ENCODE assay signal across 10 cellular contexts in the genomic region with DNA sequence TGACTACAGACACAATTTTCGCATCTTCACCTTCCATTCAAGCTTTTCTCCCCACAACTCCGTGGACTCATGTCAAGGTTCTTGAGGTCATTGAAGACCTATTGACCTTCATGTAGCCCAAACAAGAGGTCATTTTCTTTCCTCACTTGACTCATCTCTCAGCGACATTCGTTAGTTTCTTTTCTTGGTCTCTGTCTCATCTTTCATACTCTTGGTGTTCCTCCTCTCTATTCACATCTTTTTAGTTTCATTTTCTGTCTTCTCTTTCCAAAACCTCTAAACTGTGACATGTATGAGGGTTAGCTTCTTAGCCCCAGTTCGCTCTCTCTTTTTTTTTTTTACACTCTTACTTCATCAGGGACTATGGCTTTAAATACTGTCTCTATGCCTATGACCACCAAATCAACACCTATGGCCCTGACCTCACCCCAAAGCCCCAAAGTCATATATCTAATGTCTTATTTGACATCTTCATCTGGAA.
A peak's percentile ranks its signal among the peaks of the same experiment; 100 is the strongest.
DNase-seq lines count a peak whose midpoint lies in the region; ATAC-seq and TF ChIP-seq lines count a peak whose summit lies in the region.
"Had no signal": no experiment of that assay in that cellular context is flagged by ENCODE, and none has a peak within 500 bp of the region (broad histone marks: within the 10 kb centered on the region; RNA-seq: fewer than 3 reads in every experiment).

No MANE protein-coding gene starts in this region.

- DNase-seq in activated CD4-positive, alpha-beta T cell treated with anti-CD3 and anti-CD28 coated beads, Interleukin-2, amount 10 ng/mL, durations not matched to agents 7 days and 5 days = no peak
- DNase-seq in activated CD4-positive, alpha-beta T cell treated with anti-CD3 and anti-CD28 coated beads for 48 hours = no peak
- no peak for DNase-seq in sciatic nerve (ENCODE audit: low spot score)
- DNase-seq in NCI-H2107 (lab: John Stamatoyannopoulos, UW) = no peak
- no peak for DNase-seq in stimulated activated CD4-positive, alpha-beta T cell treated with anti-CD3 and anti-CD28 coated beads, Interleukin-2, amount 100 ng/mL, for 48 hours
- DNase-seq: activated gamma-delta T cell treated with Interleukin-2 at 50 U/mL for 16 hours had no signal

- peak overlapping the region; percentile 72 for H2AFZ ChIP-seq in Loucy (ENCODE audit: low read length)

- peak overlapping the region; percentile 65 for H3K4me3 Mint-ChIP-seq in activated CD4-positive, alpha-beta T cell treated with anti-CD3 and anti-CD28 coated beads, Interleukin-2, amount 10 ng/mL, durations not matched to agents 7 days and 5 days
- H3K4me3 Mint-ChIP-seq in stimulated activated memory B cell treated with anti-CD40 and anti-IgM and Interleukin-4, amounts not matched to agents 10 μg/mL and 1 μg/mL and 100 μg/mL, for 72 hours = peak overlapping the region; percentile 61
- H3K4me3 Mint-ChIP-seq: neural crest cell had no signal

- H3K27me3 ChIP-seq in Loucy (ENCODE audit: insufficient read depth, low read length, poor library complexity, severe bottlenecking) = no peaks in the 10 kb centered on the region

- H3K9ac ChIP-seq in Loucy (ENCODE audit: low read depth, low read length, poor library complexity, severe bottlenecking) = no peak overlapping the region

- peaks cover 24% of the 10 kb centered on the region for H3K36me3 Mint-ChIP-seq in activated CD4-positive, alpha-beta T cell treated with anti-CD3 and anti-CD28 coated beads, Interleukin-2, amount 10 ng/mL, durations not matched to agents 7 days and 5 days (ENCODE audit: low read depth)
- H3K36me3 Mint-ChIP-seq in stimulated activated memory B cell treated with anti-CD40 and anti-IgM and Interleukin-4, amounts not matched to agents 10 μg/mL and 1 μg/mL and 100 μg/mL, for 72 hours = peaks cover 7% of the 10 kb centered on the region

- H4K20me1 ChIP-seq in Loucy (ENCODE audit: insufficient read depth, low read length, poor library complexity, severe bottlenecking) = no peaks in the 10 kb centered on the region

- no peak for TF ChIP-seq CTCF in Loucy (conservative IDR thresholded peaks at IDR 0.05; ENCODE audit: low read length)

- peaks cover 12% of the 10 kb centered on the region; the same call in 1 of the 2 replicates for H3K9me3 ChIP-seq in Loucy (ENCODE audit: insufficient read depth, low read depth, low read length)

- H3F3A ChIP-seq in Loucy (ENCODE audit: low read depth) = peaks cover 3% of the 10 kb centered on the region; the same call in 1 of the 2 replicates

- H3K4me2 ChIP-seq in Loucy (ENCODE audit: low read depth, low read length, poor library complexity, severe bottlenecking) = peak overlapping the region; percentile 29

- H3K36me3 ChIP-seq in Loucy (ENCODE audit: insufficient read depth, low read length) = no peaks in the 10 kb centered on the region

- intact Hi-C loops in sciatic nerve (cut with DNase I) = no loop called here

- peaks cover 24% of the 10 kb centered on the region for H3K4me1 Mint-ChIP-seq in activated CD4-positive, alpha-beta T cell treated with anti-CD3 and anti-CD28 coated beads, Interleukin-2, amount 10 ng/mL, durations not matched to agents 7 days and 5 days
- peaks cover 14% of the 10 kb centered on the region for H3K4me1 Mint-ChIP-seq in stimulated activated memory B cell treated with anti-CD40 and anti-IgM and Interleukin-4, amounts not matched to agents 10 μg/mL and 1 μg/mL and 100 μg/mL, for 72 hours
- H3K4me1 Mint-ChIP-seq: neural crest cell had no signal

- CTCF ChIA-PET in activated CD4-positive, alpha-beta T cell treated with anti-CD3 and anti-CD28 coated beads, Interleukin-2, amount 10 ng/mL, durations not matched to agents 7 days and 5 days (lab: Charles Lee) = interaction anchor here (0.7 to 6.1 kb wide), 14 partner anchors 9 to 139 kb away, joined by 3 to 64 read pairs (median 6); no protein-coding TSS in a partner anchor

- H3K27ac Mint-ChIP-seq in activated CD4-positive, alpha-beta T cell treated with anti-CD3 and anti-CD28 coated beads, Interleukin-2, amount 10 ng/mL, durations not matched to agents 7 days and 5 days = peak overlapping the region; percentile 97
- peak overlapping the region; percentile 71 for H3K27ac Mint-ChIP-seq in stimulated activated memory B cell treated with anti-CD40 and anti-IgM and Interleukin-4, amounts not matched to agents 10 μg/mL and 1 μg/mL and 100 μg/mL, for 72 hours

- no peaks in the 10 kb centered on the region for H3K9me2 ChIP-seq in Loucy (replicated peaks; ENCODE audit: low read depth, low read length)

- H3K4me1 ChIP-seq in Loucy (ENCODE audit: insufficient read depth, low read length, poor library complexity, severe bottlenecking) = peaks cover 42% of the 10 kb centered on the region

- peaks cover 19% of the 10 kb centered on the region for H3K9me3 Mint-ChIP-seq in activated CD4-positive, alpha-beta T cell treated with anti-CD3 and anti-CD28 coated beads, Interleukin-2, amount 10 ng/mL, durations not matched to agents 7 days and 5 days
- H3K9me3 Mint-ChIP-seq in stimulated activated memory B cell treated with anti-CD40 and anti-IgM and Interleukin-4, amounts not matched to agents 10 μg/mL and 1 μg/mL and 100 μg/mL, for 72 hours = peaks cover 8% of the 10 kb centered on the region

- peak overlapping the region; percentile 34 for H3K4me3 ChIP-seq in Loucy (ENCODE audit: low read length, poor library complexity, severe bottlenecking)

- no peaks in the 10 kb centered on the region for H3K27me3 Mint-ChIP-seq in activated CD4-positive, alpha-beta T cell treated with anti-CD3 and anti-CD28 coated beads, Interleukin-2, amount 10 ng/mL, durations not matched to agents 7 days and 5 days
- H3K27me3 Mint-ChIP-seq in stimulated activated memory B cell treated with anti-CD40 and anti-IgM and Interleukin-4, amounts not matched to agents 10 μg/mL and 1 μg/mL and 100 μg/mL, for 72 hours = no peaks in the 10 kb centered on the region

- POLR2A ChIA-PET in activated CD4-positive, alpha-beta T cell treated with anti-CD3 and anti-CD28 coated beads, Interleukin-2, amount 10 ng/mL, durations not matched to agents 7 days and 5 days (lab: Charles Lee) = interaction anchor here (0.7 to 1.4 kb wide), 3 partner anchors 12 to 32 kb away, joined by 3 to 5 read pairs (median 4); no protein-coding TSS in a partner anchor

- no peaks in the 10 kb centered on the region for H3K79me2 ChIP-seq in Loucy (ENCODE audit: insufficient read depth, low read length)

- peak; percentile 97 for ATAC-seq in HG02678 (IDR thresholded peaks at IDR 0.05; ENCODE audit: unreplicated experiment)
- peak; percentile 81 for ATAC-seq in stimulated activated memory B cell treated with anti-CD40 and anti-IgM and Interleukin-4, amounts not matched to agents 10 μg/mL and 1 μg/mL and 100 μg/mL, for 72 hours
- no peak for ATAC-seq in sciatic nerve
